Comparison of ENCODE assay signal across 8 cellular contexts in the genomic region with DNA sequence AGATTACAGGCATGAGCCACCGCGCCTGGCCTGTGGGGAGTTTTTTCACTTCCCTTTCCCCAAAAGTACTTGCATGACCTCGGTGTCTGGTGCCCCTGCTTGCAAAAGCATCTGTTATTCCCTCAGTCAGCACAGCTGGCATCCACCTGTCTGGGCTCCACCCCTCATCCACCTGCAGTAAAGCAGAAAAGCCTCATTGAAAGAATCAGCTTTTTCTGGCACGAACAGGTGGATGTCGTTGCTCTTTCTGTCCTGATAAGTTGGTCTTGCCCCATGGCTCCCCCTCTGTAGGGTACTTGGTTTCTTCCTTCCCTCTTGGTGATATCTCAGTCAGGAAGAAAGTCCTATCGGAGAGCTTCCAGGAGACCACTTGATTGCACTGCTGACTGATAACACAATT. TPM values are rescaled to one million over a fixed set of nuclear protein-coding genes. Genes with fewer than 3 reads are reported as not detected.
A peak's percentile ranks its signal among the peaks of the same experiment; 100 is the strongest.
DNase-seq lines count a peak whose midpoint lies in the region; ATAC-seq and TF ChIP-seq lines count a peak whose summit lies in the region.

No MANE protein-coding gene starts in this region.

- TF ChIP-seq CTCF in nephron progenitor cell (IDR thresholded peaks at IDR 0.05) = no peak

- H3K36me3 Mint-ChIP-seq in nephron progenitor cell (ENCODE audit: low read depth) = no peaks in the 10 kb centered on the region
- H3K36me3 Mint-ChIP-seq in activated CD4-positive, alpha-beta T cell treated with anti-CD3 and anti-CD28 coated beads, Interleukin-2, amount 10 ng/mL, durations not matched to agents 24 days and 14 days (ENCODE audit: low read depth) = no peaks in the 10 kb centered on the region

- ATAC-seq in HG03460 (IDR thresholded peaks at IDR 0.05; ENCODE audit: unreplicated experiment) (peak; percentile 81), Right ventricle myocardium superior (ENCODE audit: poor library complexity) (no peak)

- DNase-seq in GM19240 (ENCODE audit: insufficient read length, low spot score) = peak; percentile 13
- peak; percentile 96 for DNase-seq in RPMI8226
- peak; percentile 33 for DNase-seq in nephron progenitor cell
- DNase-seq in Right ventricle myocardium superior = no peak
- DNase-seq in activated CD4-positive, alpha-beta T cell treated with anti-CD3 and anti-CD28 coated beads, Interleukin-2, amount 10 ng/mL, durations not matched to agents 24 days and 14 days = no peak
- DNase-seq in 8988T = no peak
- DNase-seq in COR-L47 (lab: John Stamatoyannopoulos, UW) = no peak

- H3K27me3 Mint-ChIP-seq in nephron progenitor cell (ENCODE audit: low read depth, poor library complexity) = no peaks in the 10 kb centered on the region
- H3K27me3 Mint-ChIP-seq in activated CD4-positive, alpha-beta T cell treated with anti-CD3 and anti-CD28 coated beads, Interleukin-2, amount 10 ng/mL, durations not matched to agents 24 days and 14 days = peaks cover 6% of the 10 kb centered on the region

- H3K27ac Mint-ChIP-seq in nephron progenitor cell = peak overlapping the region; percentile 65
- no peak overlapping the region for H3K27ac Mint-ChIP-seq in activated CD4-positive, alpha-beta T cell treated with anti-CD3 and anti-CD28 coated beads, Interleukin-2, amount 10 ng/mL, durations not matched to agents 24 days and 14 days

- H3K4me3 Mint-ChIP-seq in nephron progenitor cell = peak overlapping the region; percentile 61
- H3K4me3 Mint-ChIP-seq in activated CD4-positive, alpha-beta T cell treated with anti-CD3 and anti-CD28 coated beads, Interleukin-2, amount 10 ng/mL, durations not matched to agents 24 days and 14 days = no peak overlapping the region

- intact Hi-C loops in Right ventricle myocardium superior (cut with DNase I) = no loop called here
- intact Hi-C loops in activated CD4-positive, alpha-beta T cell treated with anti-CD3 and anti-CD28 coated beads, Interleukin-2, amount 10 ng/mL, durations not matched to agents 24 days and 14 days (cut with micrococcal nuclease) = no loop called here

- no peaks in the 10 kb centered on the region for H3K9me3 Mint-ChIP-seq in nephron progenitor cell
- no peaks in the 10 kb centered on the region for H3K9me3 Mint-ChIP-seq in activated CD4-positive, alpha-beta T cell treated with anti-CD3 and anti-CD28 coated beads, Interleukin-2, amount 10 ng/mL, durations not matched to agents 24 days and 14 days

- peaks cover 55% of the 10 kb centered on the region for H3K4me1 Mint-ChIP-seq in nephron progenitor cell
- peaks cover 3% of the 10 kb centered on the region for H3K4me1 Mint-ChIP-seq in activated CD4-positive, alpha-beta T cell treated with anti-CD3 and anti-CD28 coated beads, Interleukin-2, amount 10 ng/mL, durations not matched to agents 24 days and 14 days

RNA-seq across cellular contexts. Expression of gene WWC1, which starts 37.4 kb away (rescaled TPM):
- total RNA-seq in Right ventricle myocardium superior = 1.8 TPM
- total RNA-seq in activated CD4-positive, alpha-beta T cell treated with anti-CD3 and anti-CD28 coated beads, Interleukin-2, amount 10 ng/mL, durations not matched to agents 24 days and 14 days = 1.1 and 2.4 TPM in 2 replicates

Comparison
In these comparisons a context has a peak if more than half of its experiments do, and no peak if none do; other contexts are left out.
1. DNase-seq: peak in GM19240 (single experiment), RPMI8226 (single experiment) and nephron progenitor cell (single experiment); none in Right ventricle myocardium superior (single experiment), activated CD4-positive, alpha-beta T cell treated with anti-CD3 and anti-CD28 coated beads, Interleukin-2, amount 10 ng/mL, durations not matched to agents 24 days and 14 days (single experiment), 8988T (single experiment) and COR-L47 (single experiment).